Comparison of ENCODE assay signal across 9 cellular contexts in the genomic region with DNA sequence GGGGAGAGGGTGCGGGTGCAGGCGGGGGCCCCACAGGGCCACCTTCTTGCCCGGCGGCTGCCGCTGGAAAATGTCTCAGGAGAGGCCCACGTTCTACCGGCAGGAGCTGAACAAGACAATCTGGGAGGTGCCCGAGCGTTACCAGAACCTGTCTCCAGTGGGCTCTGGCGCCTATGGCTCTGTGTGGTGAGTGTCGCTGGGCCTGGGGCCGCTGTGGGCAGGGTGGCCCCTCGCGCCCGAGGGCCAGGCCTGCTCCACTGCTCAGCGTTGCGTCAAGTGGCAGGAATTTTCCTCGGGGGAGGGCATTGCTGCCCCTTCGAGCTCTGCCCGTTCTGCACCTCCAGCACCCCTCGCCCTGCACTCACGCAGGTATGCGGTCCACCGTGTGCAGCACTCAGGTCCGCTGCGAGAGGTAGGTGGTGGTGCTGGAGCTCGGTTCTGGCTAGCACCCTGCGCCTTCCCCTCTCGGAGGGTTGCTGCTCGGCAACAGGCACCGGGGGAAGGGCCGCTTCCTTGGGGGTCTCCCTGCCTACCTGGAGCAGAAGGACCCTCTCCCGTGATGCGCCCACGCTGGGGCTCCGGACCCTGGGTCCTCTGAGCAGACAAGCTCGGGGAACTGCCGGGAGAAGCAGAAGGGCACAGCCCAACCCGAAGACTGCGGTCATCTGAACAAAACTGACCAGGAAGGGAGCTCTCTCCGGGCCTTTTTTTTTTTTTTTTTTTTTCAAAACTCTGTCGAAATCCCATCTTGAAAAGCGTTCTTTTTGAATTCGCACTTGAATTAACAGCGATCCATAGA. TPM values are rescaled to one million over a fixed set of nuclear protein-coding genes. Genes with fewer than 3 reads are reported as not detected.
DNase-seq lines count a peak whose midpoint lies in the region; ATAC-seq lines count a peak whose summit lies in the region.
"Had no signal": no experiment of that assay in that cellular context is flagged by ENCODE, and none has a peak within 500 bp of the region (broad histone marks: within the 10 kb centered on the region; RNA-seq: fewer than 3 reads in every experiment).

No MANE protein-coding gene starts in this region.

- H3K27me3 ChIP-seq in endocrine pancreas (ENCODE audit: control insufficient read depth, insufficient read depth, low read length) = no peaks in the 10 kb centered on the region

- no peaks in the 10 kb centered on the region for H3K36me3 ChIP-seq in endocrine pancreas (ENCODE audit: control insufficient read depth, insufficient read depth, low read length)

- H3K9ac ChIP-seq in endocrine pancreas (ENCODE audit: control insufficient read depth, insufficient read depth, low read length) = peak overlapping the region; percentile 99

- no peaks in the 10 kb centered on the region for H3K9me3 ChIP-seq in endocrine pancreas (ENCODE audit: control insufficient read depth, low read length)

- DNase-seq in Daoy (ENCODE audit: low read depth) (peak; percentile 48), LHCN-M2 (ENCODE audit: low read depth) (peak; percentile 13), midbrain (lab: John Stamatoyannopoulos, UW) (peak; percentile 28), NCI-H128 (lab: John Stamatoyannopoulos, UW; ENCODE audit: unreplicated experiment) (no peak)
- DNase-seq in activated CD4-positive, alpha-beta T cell treated with anti-CD3 and anti-CD28 coated beads, Interleukin-2, amount 50 U/mL, for 4 hours = peak; percentile 29 to 31
- peak; percentile 17 for DNase-seq in stimulated activated CD8-positive, alpha-beta memory T cell treated with anti-CD3 and anti-CD28 coated beads, Interleukin-4, amount 100 ng/mL, for 24 hours (ENCODE audit: low read depth)

- peaks cover 9% of the 10 kb centered on the region for H3K4me1 ChIP-seq in endocrine pancreas (ENCODE audit: control insufficient read depth, insufficient read depth, low read length)

- ATAC-seq in GM21737 (IDR thresholded peaks at IDR 0.05; ENCODE audit: unreplicated experiment) = peak; percentile 2

- peak overlapping the region; percentile 84 for H3K4me3 ChIP-seq in endocrine pancreas (ENCODE audit: control insufficient read depth, insufficient read depth, low read length)

RNA-seq across cellular contexts. Expression of gene MAPK14, which starts 0.7 kb away (rescaled TPM):
- total RNA-seq in Daoy (2014; rRNA removed; shearing (Covaris generic)) = 52.7 and 72.3 TPM in 2 replicates
- total RNA-seq in LHCN-M2 (2014; rRNA removed) = 46.9 and 53.5 TPM in 2 replicates
- 16.2 TPM for polyA plus RNA-seq in LHCN-M2 (2012)

RNA-seq across cellular contexts. Expression of gene SLC26A8, which starts 3.8 kb away (rescaled TPM):
- total RNA-seq in Daoy (2014; rRNA removed; shearing (Covaris generic)) = not detected in 2 replicates
- not detected in 2 replicates for total RNA-seq in LHCN-M2 (2014; rRNA removed)
- polyA plus RNA-seq in LHCN-M2 (2012) = not detected
- total RNA-seq: dermis microvascular lymphatic vessel endothelial cell had no signal
